1 cellular context compared by ENCODE assay signal in the genomic region with DNA sequence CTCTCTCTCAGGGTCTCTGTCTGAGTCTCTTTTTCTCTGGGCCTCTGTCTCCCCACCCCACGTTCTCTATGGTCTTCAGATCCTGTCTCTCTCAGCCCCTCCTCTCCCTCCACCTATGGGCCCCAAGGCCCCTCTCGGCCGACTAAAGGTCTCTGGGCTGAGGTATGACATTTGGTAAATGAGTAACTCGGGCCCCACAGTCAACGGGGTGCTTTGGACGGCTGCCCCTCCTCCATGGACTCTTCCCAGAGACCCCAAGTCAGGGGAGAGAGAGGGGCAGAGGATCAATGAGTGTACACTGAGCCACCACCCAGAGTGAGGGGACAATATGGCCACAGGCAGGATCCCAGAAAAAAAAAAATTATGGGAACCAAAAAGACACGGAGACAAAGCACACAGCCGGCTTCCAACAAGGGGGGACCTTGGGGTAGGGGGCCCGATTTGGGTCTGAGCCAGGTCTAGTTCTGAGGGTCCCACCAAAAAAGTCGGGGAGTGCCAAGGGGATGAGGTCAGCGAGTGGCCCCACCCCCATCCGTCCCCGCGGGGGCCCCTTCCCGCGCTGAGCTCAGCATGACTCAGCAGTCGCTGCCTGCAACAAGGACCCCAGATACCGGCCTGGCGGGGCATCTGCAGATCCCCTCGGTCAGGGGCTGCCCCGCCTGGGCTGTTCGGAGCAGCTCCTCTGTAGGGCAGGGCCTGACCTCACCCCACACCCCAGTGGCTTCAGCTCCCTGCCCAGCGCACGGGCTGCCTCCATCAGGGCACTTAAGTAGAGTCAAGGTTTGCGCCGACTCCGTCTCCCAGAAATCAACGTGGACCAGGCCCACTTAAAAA.
TF ChIP-seq lines count a peak whose summit lies in the region.

No MANE protein-coding gene starts in this region.

TF ChIP-seq in HEK293, 187 proteins besides CTCF, POLR2A, EP300 and RAD21 (continued from another document and continues in another):
- TF ChIP-seq ZNF19 (tag by site-specific recombination; IDR thresholded peaks at IDR 0.05; ENCODE audit: low read depth) (no peak), EGR2 (tag by site-specific recombination; IDR thresholded peaks at IDR 0.05; ENCODE audit: low read depth) (0 out of 2 replicates have a peak, but pooled peaks have one; percentile 9), ZBTB20 (tag by site-specific recombination; IDR thresholded peaks at IDR 0.05) (peak; percentile 77), MZF1 (tag by site-specific recombination; IDR thresholded peaks at IDR 0.05; ENCODE audit: borderline replicate concordance) (0 out of 2 replicates have a peak, but pooled peaks have one; percentile 26), ZBTB7A (tag by site-specific recombination; IDR thresholded peaks at IDR 0.05; ENCODE audit: low read depth) (peak; percentile 95), HOXA7 (CRISPR knock-in tag; IDR thresholded peaks at IDR 0.05; ENCODE audit: borderline replicate concordance) (no peak), ZFP37 (tag by site-specific recombination; IDR thresholded peaks at IDR 0.05) (peak; percentile 87), KLF9 (tag by site-specific recombination; IDR thresholded peaks at IDR 0.05; ENCODE audit: low read depth) (peak; percentile 86), REST (tag by site-specific recombination; IDR thresholded peaks at IDR 0.05) (no peak), ZIC2 (tag by site-specific recombination; IDR thresholded peaks at IDR 0.05) (peak; percentile 97), ZNF248 (tag by site-specific recombination; IDR thresholded peaks at IDR 0.05) (no peak), ZNF692 (tag by site-specific recombination; IDR thresholded peaks at IDR 0.05) (peak; percentile 98), ZNF600 (tag by site-specific recombination; IDR thresholded peaks at IDR 0.05) (peak; percentile 34; the same call in 1 of the 2 replicates), ZNF223 (tag by site-specific recombination; IDR thresholded peaks at IDR 0.05) (peak; percentile 55; the same call in 1 of the 2 replicates), ZFP41 (tag by site-specific recombination; IDR thresholded peaks at IDR 0.05; ENCODE audit: borderline replicate concordance) (no peak), ZNF596 (tag by site-specific recombination; IDR thresholded peaks at IDR 0.05) (peak; percentile 17; the same call in 1 of the 2 replicates), TRIM28 (IDR thresholded peaks at IDR 0.05; ENCODE audit: borderline replicate concordance, low read length) (no peak), OSR2 (tag by site-specific recombination; IDR thresholded peaks at IDR 0.05) (no peak), KLF10 (tag by site-specific recombination; IDR thresholded peaks at IDR 0.05) (peak; percentile 92), ZNF561 (tag by site-specific recombination; IDR thresholded peaks at IDR 0.05; ENCODE audit: borderline replicate concordance) (no peak), ZNF658 (tag by site-specific recombination; IDR thresholded peaks at IDR 0.05) (no peak), ZNF645 (tag by site-specific recombination; IDR thresholded peaks at IDR 0.05) (0 out of 2 replicates have a peak, but pooled peaks have one; percentile 57), ZNF501 (tag by site-specific recombination; IDR thresholded peaks at IDR 0.05) (peak; percentile 66; the same call in 1 of the 2 replicates), ZNF16 (tag by site-specific recombination; IDR thresholded peaks at IDR 0.05; ENCODE audit: low read depth) (no peak), ZNF626 (tag by site-specific recombination; IDR thresholded peaks at IDR 0.05) (no peak), ZNF629 (tag by site-specific recombination; IDR thresholded peaks at IDR 0.05) (peak; percentile 89), ZEB2 (tag by site-specific recombination; IDR thresholded peaks at IDR 0.05) (peak; percentile 94), ZNF610 (tag by site-specific recombination; IDR thresholded peaks at IDR 0.05; ENCODE audit: borderline replicate concordance) (no peak), ZNF133 (tag by site-specific recombination; IDR thresholded peaks at IDR 0.05) (no peak), ZFHX2 (tag by site-specific recombination; conservative IDR thresholded peaks at IDR 0.05) (peak; percentile 55; the same call in 1 of the 2 replicates), ZNF529 (tag by site-specific recombination; IDR thresholded peaks at IDR 0.05; ENCODE audit: insufficient replicate concordance) (no peak), SP3 (tag by site-specific recombination; IDR thresholded peaks at IDR 0.05) (peak; percentile 73), ZNF280D (tag by site-specific recombination; IDR thresholded peaks at IDR 0.05) (peak; percentile 7; the same call in 1 of the 2 replicates), IKZF3 (tag by site-specific recombination; IDR thresholded peaks at IDR 0.05) (peak; percentile 65)
- TF ChIP-seq, protein P1, sequence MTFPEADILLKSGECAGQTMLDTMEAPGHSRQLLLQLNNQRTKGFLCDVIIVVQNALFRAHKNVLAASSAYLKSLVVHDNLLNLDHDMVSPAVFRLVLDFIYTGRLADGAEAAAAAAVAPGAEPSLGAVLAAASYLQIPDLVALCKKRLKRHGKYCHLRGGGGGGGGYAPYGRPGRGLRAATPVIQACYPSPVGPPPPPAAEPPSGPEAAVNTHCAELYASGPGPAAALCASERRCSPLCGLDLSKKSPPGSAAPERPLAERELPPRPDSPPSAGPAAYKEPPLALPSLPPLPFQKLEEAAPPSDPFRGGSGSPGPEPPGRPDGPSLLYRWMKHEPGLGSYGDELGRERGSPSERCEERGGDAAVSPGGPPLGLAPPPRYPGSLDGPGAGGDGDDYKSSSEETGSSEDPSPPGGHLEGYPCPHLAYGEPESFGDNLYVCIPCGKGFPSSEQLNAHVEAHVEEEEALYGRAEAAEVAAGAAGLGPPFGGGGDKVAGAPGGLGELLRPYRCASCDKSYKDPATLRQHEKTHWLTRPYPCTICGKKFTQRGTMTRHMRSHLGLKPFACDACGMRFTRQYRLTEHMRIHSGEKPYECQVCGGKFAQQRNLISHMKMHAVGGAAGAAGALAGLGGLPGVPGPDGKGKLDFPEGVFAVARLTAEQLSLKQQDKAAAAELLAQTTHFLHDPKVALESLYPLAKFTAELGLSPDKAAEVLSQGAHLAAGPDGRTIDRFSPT (tag by site-specific recombination; IDR thresholded peaks at IDR 0.05): peak; percentile 90
- TF ChIP-seq, protein P2, sequence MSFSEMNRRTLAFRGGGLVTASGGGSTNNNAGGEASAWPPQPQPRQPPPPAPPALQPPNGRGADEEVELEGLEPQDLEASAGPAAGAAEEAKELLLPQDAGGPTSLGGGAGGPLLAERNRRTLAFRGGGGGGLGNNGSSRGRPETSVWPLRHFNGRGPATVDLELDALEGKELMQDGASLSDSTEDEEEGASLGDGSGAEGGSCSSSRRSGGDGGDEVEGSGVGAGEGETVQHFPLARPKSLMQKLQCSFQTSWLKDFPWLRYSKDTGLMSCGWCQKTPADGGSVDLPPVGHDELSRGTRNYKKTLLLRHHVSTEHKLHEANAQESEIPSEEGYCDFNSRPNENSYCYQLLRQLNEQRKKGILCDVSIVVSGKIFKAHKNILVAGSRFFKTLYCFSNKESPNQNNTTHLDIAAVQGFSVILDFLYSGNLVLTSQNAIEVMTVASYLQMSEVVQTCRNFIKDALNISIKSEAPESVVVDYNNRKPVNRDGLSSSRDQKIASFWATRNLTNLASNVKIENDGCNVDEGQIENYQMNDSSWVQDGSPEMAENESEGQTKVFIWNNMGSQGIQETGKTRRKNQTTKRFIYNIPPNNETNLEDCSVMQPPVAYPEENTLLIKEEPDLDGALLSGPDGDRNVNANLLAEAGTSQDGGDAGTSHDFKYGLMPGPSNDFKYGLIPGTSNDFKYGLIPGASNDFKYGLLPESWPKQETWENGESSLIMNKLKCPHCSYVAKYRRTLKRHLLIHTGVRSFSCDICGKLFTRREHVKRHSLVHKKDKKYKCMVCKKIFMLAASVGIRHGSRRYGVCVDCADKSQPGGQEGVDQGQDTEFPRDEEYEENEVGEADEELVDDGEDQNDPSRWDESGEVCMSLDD (tag by site-specific recombination; IDR thresholded peaks at IDR 0.05): peak; percentile 98
- TF ChIP-seq, protein P3, sequence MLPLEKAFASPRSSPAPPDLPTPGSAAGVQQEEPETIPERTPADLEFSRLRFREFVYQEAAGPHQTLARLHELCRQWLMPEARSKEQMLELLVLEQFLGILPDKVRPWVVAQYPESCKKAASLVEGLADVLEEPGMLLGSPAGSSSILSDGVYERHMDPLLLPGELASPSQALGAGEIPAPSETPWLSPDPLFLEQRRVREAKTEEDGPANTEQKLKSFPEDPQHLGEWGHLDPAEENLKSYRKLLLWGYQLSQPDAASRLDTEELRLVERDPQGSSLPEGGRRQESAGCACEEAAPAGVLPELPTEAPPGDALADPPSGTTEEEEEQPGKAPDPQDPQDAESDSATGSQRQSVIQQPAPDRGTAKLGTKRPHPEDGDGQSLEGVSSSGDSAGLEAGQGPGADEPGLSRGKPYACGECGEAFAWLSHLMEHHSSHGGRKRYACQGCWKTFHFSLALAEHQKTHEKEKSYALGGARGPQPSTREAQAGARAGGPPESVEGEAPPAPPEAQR (tag by site-specific recombination; IDR thresholded peaks at IDR 0.05): peak; percentile 63; the same call in 1 of the 2 replicates
- TF ChIP-seq, protein P4, sequence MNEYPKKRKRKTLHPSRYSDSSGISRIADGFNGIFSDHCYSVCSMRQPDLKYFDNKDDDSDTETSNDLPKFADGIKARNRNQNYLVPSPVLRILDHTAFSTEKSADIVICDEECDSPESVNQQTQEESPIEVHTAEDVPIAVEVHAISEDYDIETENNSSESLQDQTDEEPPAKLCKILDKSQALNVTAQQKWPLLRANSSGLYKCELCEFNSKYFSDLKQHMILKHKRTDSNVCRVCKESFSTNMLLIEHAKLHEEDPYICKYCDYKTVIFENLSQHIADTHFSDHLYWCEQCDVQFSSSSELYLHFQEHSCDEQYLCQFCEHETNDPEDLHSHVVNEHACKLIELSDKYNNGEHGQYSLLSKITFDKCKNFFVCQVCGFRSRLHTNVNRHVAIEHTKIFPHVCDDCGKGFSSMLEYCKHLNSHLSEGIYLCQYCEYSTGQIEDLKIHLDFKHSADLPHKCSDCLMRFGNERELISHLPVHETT (tag by site-specific recombination; IDR thresholded peaks at IDR 0.05): peak; percentile 69
